In genomic region chr5:39494099-39494498, GRCh38 we compare ENCODE assay signal across 15 cellular contexts.
DNase-seq lines count a peak whose midpoint lies in the region; ATAC-seq, FAIRE-seq and TF ChIP-seq lines count a peak whose summit lies in the region.
"Had no signal": no experiment of that assay in that cellular context is flagged by ENCODE, and none has a peak within 500 bp of the region (broad histone marks: within the 10 kb centered on the region; RNA-seq: fewer than 3 reads in every experiment).

No MANE protein-coding gene starts in this region.

- DNase-seq in H54 (ENCODE audit: insufficient read length, low spot score) = no peak
- peak; percentile 68 for DNase-seq in brain pericyte (ENCODE audit: low read depth, low spot score)
- no peak for DNase-seq in left cardiac atrium
- no peak for DNase-seq in activated naive CD4-positive, alpha-beta T cell treated with Interleukin-2 at 50 U/mL for 16 hours
- no peak for DNase-seq in NCI-H2081 treated with DMSO at 0.1 percent for 48 hours (lab: John Stamatoyannopoulos, UW)
- no peak for DNase-seq in NCI-H82 (lab: John Stamatoyannopoulos, UW)
- DNase-seq: activated T-cell treated with anti-CD3 and anti-CD28 coated beads, Interleukin-2, amount 50 U/mL, for 4 hours; amygdala; CD8-positive, alpha-beta memory T cell; effector memory CD4-positive, alpha-beta T cell; natural killer cell; NCI-H226; small intestine had no signal

- ATAC-seq in left cardiac atrium (peak; percentile 53 to 75), GM18861 (IDR thresholded peaks at IDR 0.05; ENCODE audit: unreplicated experiment) (no peak)
- ATAC-seq: activated T-cell treated with anti-CD3 and anti-CD28 coated beads, Interleukin-2, amount 50 U/mL, for 4 hours; natural killer cell had no signal

- peak; percentile 94 for FAIRE-seq in H54 (lab: Jason Lieb, UNC)

- no peak for TF ChIP-seq POLR2A in H54 (IDR thresholded peaks at IDR 0.05; ENCODE audit: low read depth, low read length)

- H3K4me1 ChIP-seq in skeletal muscle tissue (ENCODE audit: control insufficient read depth in 3 of 3, insufficient read depth in 3 of 3, low read length in 3 of 3) = peaks cover 0 to 4% (median 2%) of the 10 kb centered on the region in 3 donors

- H3K4me3 ChIP-seq in skeletal muscle tissue (ENCODE audit: low read length in 3 of 3) = peak overlapping the region in 1 of 3 donors; percentile 7

- no peak overlapping the region for H3K9ac ChIP-seq in skeletal muscle tissue (ENCODE audit: low read depth in 1 of 3, low read length in 3 of 3)

- no peaks in the 10 kb centered on the region for H3K27me3 ChIP-seq in skeletal muscle tissue (ENCODE audit: control insufficient read depth in 3 of 3, insufficient read depth in 3 of 3, low read length in 3 of 3)

- intact Hi-C loops in left cardiac atrium (cut with DNase I) = no loop called here

- H3K36me3 ChIP-seq in skeletal muscle tissue (ENCODE audit: control insufficient read depth in 3 of 3, insufficient read depth in 3 of 3, low read length in 3 of 3) = no peaks in the 10 kb centered on the region

- H3K27ac ChIP-seq in skeletal muscle tissue (ENCODE audit: low read depth, low read length) = peak overlapping the region; percentile 65

- H3K9me3 ChIP-seq in skeletal muscle tissue (ENCODE audit: control insufficient read depth in 3 of 3, low read length in 3 of 3) = no peaks in the 10 kb centered on the region
